Comparison of ENCODE assay signal across 16 cellular contexts in the genomic region with DNA sequence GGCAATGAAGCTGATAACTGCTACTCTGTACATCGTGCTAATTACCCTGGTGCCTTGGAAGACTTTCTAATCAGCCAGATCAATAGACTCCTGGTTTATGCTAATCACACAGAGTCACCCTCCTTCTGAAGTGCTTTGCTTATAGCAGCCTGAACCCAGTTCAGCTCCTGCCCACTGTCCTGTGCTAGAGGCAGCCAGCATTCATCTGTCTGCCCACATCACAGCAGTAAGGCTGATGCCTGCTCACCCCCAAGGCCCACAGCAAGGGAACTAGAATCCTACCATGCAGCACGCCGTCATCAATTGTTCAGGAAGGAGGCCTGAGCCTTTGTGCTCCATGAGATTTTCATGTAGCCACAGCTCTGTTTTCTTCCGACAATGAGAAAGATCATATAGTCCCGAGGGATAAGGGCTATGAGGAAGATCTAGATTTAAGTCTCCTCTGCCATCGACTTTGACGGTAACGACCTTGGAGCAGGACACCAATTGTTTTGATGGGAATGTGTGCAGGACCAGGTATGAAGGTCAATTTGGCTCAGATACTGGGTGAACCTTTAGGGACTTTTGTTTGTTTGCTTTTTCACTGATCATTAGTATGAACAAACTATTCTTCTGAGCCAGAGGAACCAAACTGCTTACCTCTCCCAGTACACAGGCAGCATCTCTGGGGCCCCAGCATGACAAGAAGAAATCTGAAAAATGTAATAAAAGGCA. TPM values are rescaled to one million over a fixed set of nuclear protein-coding genes. Genes with fewer than 3 reads are reported as not detected.
A peak's percentile ranks its signal among the peaks of the same experiment; 100 is the strongest.
DNase-seq lines count a peak whose midpoint lies in the region; ATAC-seq and TF ChIP-seq lines count a peak whose summit lies in the region.
"Had no signal": no experiment of that assay in that cellular context is flagged by ENCODE, and none has a peak within 500 bp of the region (broad histone marks: within the 10 kb centered on the region; RNA-seq: fewer than 3 reads in every experiment).

No MANE protein-coding gene starts in this region.

- DNase-seq in NCI-H526 (lab: John Stamatoyannopoulos, UW), result peak; percentile 61 to 72
- DNase-seq in WTC11 (ENCODE audit: low spot score), result no peak
- no peak for DNase-seq in right lobe of liver
- peak; percentile 85 for DNase-seq in retina
- no peak for DNase-seq in NCI-H146 treated with DMSO at 0.1 percent for 48 hours (lab: John Stamatoyannopoulos, UW; ENCODE audit: unreplicated experiment)
- DNase-seq: C1 segment of cervical spinal cord; CD8-positive, alpha-beta memory T cell; DND-41; H7; NCI-H1092 treated with DMSO at 0.1 percent for 48 hours; NCI-H510A treated with DMSO at 0.1 percent for 48 hours; NK-92 treated with Interleukin-12 subunit alpha and Interleukin-12 subunit beta, amount 100 ng/mL, for 24 hours; SW 1271 had no signal

- H3K27ac Mint-ChIP-seq in WTC11, result no peak overlapping the region
- H3K27ac Mint-ChIP-seq: CD8-positive, alpha-beta memory T cell had no signal

- H3K27me3 ChIP-seq in right lobe of liver, result no peaks in the 10 kb centered on the region

- no peak overlapping the region for H3K4me3 Mint-ChIP-seq in WTC11
- H3K4me3 Mint-ChIP-seq: CD8-positive, alpha-beta memory T cell had no signal

- no peak for TF ChIP-seq CTCF in WTC11 (IDR thresholded peaks at IDR 0.05)
- no peak for TF ChIP-seq CTCF in right lobe of liver (IDR thresholded peaks at IDR 0.05)

- peak overlapping the region in 1 of 3 donors; percentile 10 for H3K27ac ChIP-seq in right lobe of liver

- no peaks in the 10 kb centered on the region for H3K36me3 Mint-ChIP-seq in WTC11
- H3K36me3 Mint-ChIP-seq: CD8-positive, alpha-beta memory T cell had no signal

- H3K36me3 ChIP-seq in right lobe of liver, result no peaks in the 10 kb centered on the region

- no peak for TF ChIP-seq POLR2A in right lobe of liver (IDR thresholded peaks at IDR 0.05)

- 41% methylated on average over 8 of the region's 8 CpGs for WGBS in right lobe of liver (ENCODE audit: insufficient coverage, low coverage, low lambda C conversion rate, missing lambda C conversion rate)

- H3K4me1 Mint-ChIP-seq in WTC11, result peaks cover 29% of the 10 kb centered on the region
- H3K4me1 Mint-ChIP-seq: CD8-positive, alpha-beta memory T cell had no signal

- POLR2A ChIA-PET in WTC11 (lab: Charles Lee), result no interaction called here

- no peak overlapping the region for H3K4me3 ChIP-seq in right lobe of liver

- peaks cover 0 to 19% (median 8%) of the 10 kb centered on the region in 4 donors for H3K4me1 ChIP-seq in right lobe of liver

- intact Hi-C loops in right lobe of liver (cut with DNase I), result no loop called here

- H3K27me3 Mint-ChIP-seq in WTC11 (ENCODE audit: low read depth), result peaks cover 57% of the 10 kb centered on the region

- ATAC-seq in WTC11, result peak; percentile 26; the same call in 1 of the 2 replicates
- ATAC-seq in right lobe of liver, result peak; percentile 86 to 92 (median 90)
- no peak for ATAC-seq in HG03521 (IDR thresholded peaks at IDR 0.05; ENCODE audit: unreplicated experiment)
- no peak for ATAC-seq in GM18520 (IDR thresholded peaks at IDR 0.05; ENCODE audit: unreplicated experiment)
- ATAC-seq: Right ventricle myocardium inferior had no signal

- no peaks in the 10 kb centered on the region for H3K9me3 ChIP-seq in right lobe of liver

- no peaks in the 10 kb centered on the region for H3K9me3 Mint-ChIP-seq in WTC11
- H3K9me3 Mint-ChIP-seq: CD8-positive, alpha-beta memory T cell had no signal

- CTCF ChIA-PET in WTC11 (lab: Charles Lee), result interaction anchor here (3.4 kb wide), 1 partner anchor 12 kb away, joined by 15 read pairs; a partner anchor contains a TSS

TF ChIP-seq in WTC11, 78 proteins besides CTCF, POLR2A, EP300 and RAD21:
- TF ChIP-seq, protein P1, sequence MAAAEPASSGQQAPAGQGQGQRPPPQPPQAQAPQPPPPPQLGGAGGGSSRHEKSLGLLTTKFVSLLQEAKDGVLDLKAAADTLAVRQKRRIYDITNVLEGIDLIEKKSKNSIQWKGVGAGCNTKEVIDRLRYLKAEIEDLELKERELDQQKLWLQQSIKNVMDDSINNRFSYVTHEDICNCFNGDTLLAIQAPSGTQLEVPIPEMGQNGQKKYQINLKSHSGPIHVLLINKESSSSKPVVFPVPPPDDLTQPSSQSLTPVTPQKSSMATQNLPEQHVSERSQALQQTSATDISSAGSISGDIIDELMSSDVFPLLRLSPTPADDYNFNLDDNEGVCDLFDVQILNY (CRISPR knock-in tag; IDR thresholded peaks at IDR 0.05), result no peak
TF ChIP-seq in WTC11: peak in this region for 0.

RNA-seq across cellular contexts. Expression of a gene that starts 12.5 kb away (rescaled TPM):
- total RNA-seq in WTC11 (2021) (3.6 to 4.1 TPM (median 3.8 TPM) in 3 replicates), right lobe of liver (1 to 10 TPM; 4.1 to 7.2 (median 5.5) TPM)

Comparison
In these comparisons a context has a peak if more than half of its experiments do, and no peak if none do; other contexts are left out.
1. DNase-seq: peak in NCI-H526 (2 of 2) and retina (single experiment); none in WTC11 (single experiment), right lobe of liver (0 of 3) and NCI-H146 treated with DMSO at 0.1 percent for 48 hours (single experiment).
2. ATAC-seq: peak in WTC11 (single experiment) and right lobe of liver (4 of 4); none in HG03521 (single experiment) and GM18520 (single experiment).